ENCODE assay signal across 18 cellular contexts in the genomic region with DNA sequence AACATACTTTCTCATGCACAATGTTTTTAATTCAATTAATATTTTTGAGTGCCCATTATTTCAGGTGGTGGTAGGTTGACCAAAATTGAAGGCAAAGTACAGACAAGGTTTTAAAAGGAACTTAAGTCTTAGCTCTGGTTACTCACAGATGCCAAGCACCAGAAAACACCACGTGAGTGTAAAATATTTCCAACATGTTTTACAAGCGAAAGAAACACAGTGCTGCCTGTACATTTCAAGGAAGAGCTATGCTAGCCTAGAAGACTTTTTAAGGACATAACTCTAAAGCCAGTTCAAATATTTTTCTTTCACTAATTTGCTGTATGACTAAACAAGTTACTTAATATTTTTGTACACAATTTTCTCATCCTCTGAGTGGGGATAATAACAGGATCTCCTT.
DNase-seq lines count a peak whose midpoint lies in the region; ATAC-seq and TF ChIP-seq lines count a peak whose summit lies in the region.
"Had no signal": no experiment of that assay in that cellular context is flagged by ENCODE, and none has a peak within 500 bp of the region (broad histone marks: within the 10 kb centered on the region; RNA-seq: fewer than 3 reads in every experiment).

No MANE protein-coding gene starts in this region.

- H3K4me1 ChIP-seq in rectal smooth muscle tissue (ENCODE audit: control insufficient read depth, insufficient read depth, low read length), result no peaks in the 10 kb centered on the region
- H3K4me1 ChIP-seq: A549 had no signal

- H3K27me3 ChIP-seq in rectal smooth muscle tissue (ENCODE audit: control insufficient read depth, insufficient read depth, low read length), result no peaks in the 10 kb centered on the region

- POLR2A ChIA-PET in AG04449 (lab: Yijun Ruan, JAX), result no interaction called here

- H3K9ac ChIP-seq in rectal smooth muscle tissue (ENCODE audit: low read length), result no peak overlapping the region

- H3K27ac ChIP-seq in rectal smooth muscle tissue (ENCODE audit: low read depth, low read length), result peak overlapping the region; percentile 17
- H3K27ac ChIP-seq: A549 had no signal

- DNase-seq in AG04449 (ENCODE audit: low read depth, low spot score), result peak; percentile 9
- peak; percentile 0 for DNase-seq in GM04503 (ENCODE audit: low read depth)
- peak; percentile 25 for DNase-seq in fibroblast of gingiva (ENCODE audit: low read depth)
- no peak for DNase-seq in hepatic stellate cell (ENCODE audit: low spot score)
- no peak for DNase-seq in activated CD4-positive, alpha-beta T cell treated with anti-CD3 and anti-CD28 coated beads, Interleukin-2, amount 50 U/mL, for 4 hours
- DNase-seq: 8988T; C1 segment of cervical spinal cord; Calu3; CD4-positive, alpha-beta memory T cell; COR-L47; DMS53; DMS79 treated with DMSO at 0.1 percent for 48 hours; GOT3; HCEC 1CT had no signal

- H3K4me3 ChIP-seq in AG04449 (ENCODE audit: low read depth, low read length), result no peak overlapping the region
- no peak overlapping the region for H3K4me3 ChIP-seq in rectal smooth muscle tissue (ENCODE audit: low read length)
- H3K4me3 ChIP-seq: A549 had no signal

- no peaks in the 10 kb centered on the region for H3K36me3 ChIP-seq in rectal smooth muscle tissue (ENCODE audit: control insufficient read depth, insufficient read depth, low read length)

- CTCF ChIA-PET in AG04449 (lab: Yijun Ruan, JAX), result no interaction called here

- no peak for ATAC-seq in HG03280 (IDR thresholded peaks at IDR 0.05; ENCODE audit: unreplicated experiment)
- no peak for ATAC-seq in GM19397 (IDR thresholded peaks at IDR 0.05; ENCODE audit: unreplicated experiment)
- ATAC-seq: A549 had no signal

- no peak for TF ChIP-seq CTCF in AG04449 (IDR thresholded peaks at IDR 0.05; ENCODE audit: insufficient read depth, low read length, missing control alignments)

Comparison
In these comparisons a context has a peak if more than half of its experiments do, and no peak if none do; other contexts are left out.
1. DNase-seq: peak in AG04449 (single experiment), GM04503 (single experiment) and fibroblast of gingiva (single experiment); none in hepatic stellate cell (single experiment) and activated CD4-positive, alpha-beta T cell treated with anti-CD3 and anti-CD28 coated beads, Interleukin-2, amount 50 U/mL, for 4 hours (0 of 2).